ENCODE assay signal across 23 cellular contexts in the genomic region with DNA sequence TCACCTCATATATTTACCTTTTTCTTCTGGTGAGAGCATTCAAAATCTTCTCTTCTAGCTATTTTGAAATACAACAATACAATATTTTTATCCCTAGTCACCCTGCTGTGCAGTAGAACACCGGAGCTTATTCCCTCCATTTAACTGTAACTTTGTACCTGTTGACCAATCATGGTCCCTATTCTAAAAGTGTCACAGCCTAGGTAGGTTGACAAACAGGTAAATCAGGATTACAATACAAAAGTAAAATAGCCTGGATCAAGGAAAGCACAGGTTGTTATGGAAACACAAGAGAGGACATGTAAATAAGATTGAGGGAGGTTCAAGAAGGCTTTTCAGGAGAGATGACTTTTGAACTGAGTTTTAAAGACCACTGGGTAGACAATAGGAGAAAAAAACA.
A peak's percentile ranks its signal among the peaks of the same experiment; 100 is the strongest.
DNase-seq lines count a peak whose midpoint lies in the region; ATAC-seq and TF ChIP-seq lines count a peak whose summit lies in the region.
"Had no signal": no experiment of that assay in that cellular context is flagged by ENCODE, and none has a peak within 500 bp of the region (broad histone marks: within the 10 kb centered on the region; RNA-seq: fewer than 3 reads in every experiment).

No MANE protein-coding gene starts in this region.

- H3K4me3 Mint-ChIP-seq in type B pancreatic cell (peak overlapping the region; percentile 62), Calu3 (ENCODE audit: low read depth, unreplicated experiment) (no peak overlapping the region)
- no peak overlapping the region for H3K4me3 Mint-ChIP-seq in stimulated activated effector memory CD8-positive, alpha-beta T cell treated with anti-CD3 and anti-CD28 coated beads, Interleukin-12 subunit alpha, Interleukin-12 subunit beta, amount 100 ng/mL, for 72 hours
- H3K4me3 Mint-ChIP-seq: CD4-positive, CD25-positive, alpha-beta regulatory T cell had no signal

- intact Hi-C loops in PC-3 (cut with micrococcal nuclease): loop anchor here (5.0 kb wide), 1 partner anchor 173 kb away; no protein-coding TSS in a partner anchor
- intact Hi-C loops in Calu3 (cut with micrococcal nuclease; ENCODE audit: unreplicated experiment): no loop called here

- DNase-seq in NCI-H1417 treated with DMSO at 0.1 percent for 48 hours (lab: John Stamatoyannopoulos, UW) (peak; percentile 12), PC-3 (peak; percentile 10), left kidney (ENCODE audit: low read depth, low spot score) (peak; percentile 38), type B pancreatic cell (ENCODE audit: extremely low spot score, unreplicated experiment) (no peak), Calu3 (no peak), NCI-H226 (no peak)
- DNase-seq in stimulated activated effector memory CD8-positive, alpha-beta T cell treated with anti-CD3 and anti-CD28 coated beads, Interleukin-12 subunit alpha, Interleukin-12 subunit beta, amount 100 ng/mL, for 72 hours (ENCODE audit: low spot score in 2 of 2): no peak
- DNase-seq: CD4-positive, CD25-positive, alpha-beta regulatory T cell; COR-L47; EL; GF-D8; MV-4-11; NCI-H1105 treated with DMSO at 0.1 percent for 48 hours; NCI-H1694; NCI-H2081; NCI-H446 treated with DMSO at 0.1 percent for 48 hours; NCI-H82; RPMI8226; SHP77 treated with DMSO at 0.1 percent for 48 hours; SW 1271 had no signal

- CTCF ChIA-PET in PC-3 (lab: Charles Lee): no interaction called here
- CTCF ChIA-PET in Calu3 (lab: Charles Lee): no interaction called here

- H3K27me3 Mint-ChIP-seq in type B pancreatic cell (no peaks in the 10 kb centered on the region), Calu3 (ENCODE audit: unreplicated experiment) (no peaks in the 10 kb centered on the region)
- H3K27me3 Mint-ChIP-seq: CD4-positive, CD25-positive, alpha-beta regulatory T cell had no signal

- no peaks in the 10 kb centered on the region for H4K20me1 ChIP-seq in PC-3 (ENCODE audit: low read length)

- no peak overlapping the region for H3K4me3 ChIP-seq in PC-3 (ENCODE audit: low read length)
- H3K4me3 ChIP-seq: PC-9, SK-N-MC had no signal

- H3K4me1 Mint-ChIP-seq in type B pancreatic cell (ENCODE audit: unreplicated experiment) (peaks cover 4% of the 10 kb centered on the region), Calu3 (ENCODE audit: low read depth, unreplicated experiment) (no peaks in the 10 kb centered on the region)
- H3K4me1 Mint-ChIP-seq in stimulated activated effector memory CD8-positive, alpha-beta T cell treated with anti-CD3 and anti-CD28 coated beads, Interleukin-12 subunit alpha, Interleukin-12 subunit beta, amount 100 ng/mL, for 72 hours: no peaks in the 10 kb centered on the region
- H3K4me1 Mint-ChIP-seq: CD4-positive, CD25-positive, alpha-beta regulatory T cell had no signal

- H3K9me3 Mint-ChIP-seq in type B pancreatic cell (peaks cover 11% of the 10 kb centered on the region), Calu3 (ENCODE audit: low read depth, unreplicated experiment) (peaks cover 5% of the 10 kb centered on the region)
- H3K9me3 Mint-ChIP-seq in stimulated activated effector memory CD8-positive, alpha-beta T cell treated with anti-CD3 and anti-CD28 coated beads, Interleukin-12 subunit alpha, Interleukin-12 subunit beta, amount 100 ng/mL, for 72 hours: peaks cover 13% of the 10 kb centered on the region

- H3K27ac Mint-ChIP-seq in type B pancreatic cell: peak overlapping the region; percentile 84
- no peak overlapping the region for H3K27ac Mint-ChIP-seq in stimulated activated effector memory CD8-positive, alpha-beta T cell treated with anti-CD3 and anti-CD28 coated beads, Interleukin-12 subunit alpha, Interleukin-12 subunit beta, amount 100 ng/mL, for 72 hours
- no peak overlapping the region for H3K27ac Mint-ChIP-seq in Calu3 (ENCODE audit: unreplicated experiment)
- H3K27ac Mint-ChIP-seq: CD4-positive, CD25-positive, alpha-beta regulatory T cell had no signal

- POLR2A ChIA-PET in PC-3 (lab: Charles Lee; ENCODE audit: unreplicated experiment): no interaction called here

- H3K4me2 ChIP-seq in PC-3 (ENCODE audit: low read length): no peak overlapping the region
- H3K4me2 ChIP-seq: PC-9 had no signal

- H3F3A ChIP-seq in PC-3 (ENCODE audit: low read length, unreplicated experiment): no peaks in the 10 kb centered on the region

- no peaks in the 10 kb centered on the region for H3K27me3 ChIP-seq in PC-3 (ENCODE audit: low read length)

- H3K79me2 ChIP-seq in PC-3 (ENCODE audit: low read length): no peaks in the 10 kb centered on the region

- no peaks in the 10 kb centered on the region for H3K36me3 ChIP-seq in PC-3 (ENCODE audit: low read depth, low read length)

- H3K27ac ChIP-seq in PC-3 (ENCODE audit: low read length): no peak overlapping the region
- H3K27ac ChIP-seq: PC-9, SK-N-MC had no signal

- no peak overlapping the region for H2AFZ ChIP-seq in PC-3 (ENCODE audit: low read length)
- H2AFZ ChIP-seq: PC-9 had no signal

- peaks cover 8% of the 10 kb centered on the region; the same call in 1 of the 2 replicates for H3K4me1 ChIP-seq in PC-3 (ENCODE audit: insufficient read depth, low read length)

- BruUV-seq in PC-3 (replicated peaks; lab: Mats Ljungman, UMichigan) (no TSS peak), Calu3 (replicated peaks; lab: Mats Ljungman, UMichigan) (no TSS peak)

- no peaks in the 10 kb centered on the region for H3K9me2 ChIP-seq in PC-3 (replicated peaks; ENCODE audit: low read length)

- ATAC-seq in PC-3: no peak
- no peak for ATAC-seq in stimulated activated effector memory CD8-positive, alpha-beta T cell treated with anti-CD3 and anti-CD28 coated beads, Interleukin-12 subunit alpha, Interleukin-12 subunit beta, amount 100 ng/mL, for 72 hours
- ATAC-seq: HCT116 had no signal

- no peak overlapping the region for H3K9ac ChIP-seq in PC-3 (ENCODE audit: low read length)

- no peaks in the 10 kb centered on the region for H3K9me3 ChIP-seq in PC-3 (ENCODE audit: low read length)

- no peaks in the 10 kb centered on the region for H3K36me3 Mint-ChIP-seq in type B pancreatic cell
- H3K36me3 Mint-ChIP-seq in stimulated activated effector memory CD8-positive, alpha-beta T cell treated with anti-CD3 and anti-CD28 coated beads, Interleukin-12 subunit alpha, Interleukin-12 subunit beta, amount 100 ng/mL, for 72 hours: no peaks in the 10 kb centered on the region
- H3K36me3 Mint-ChIP-seq in Calu3 (ENCODE audit: insufficient read depth, unreplicated experiment): no peaks in the 10 kb centered on the region
- H3K36me3 Mint-ChIP-seq: CD4-positive, CD25-positive, alpha-beta regulatory T cell had no signal

- TF ChIP-seq CTCF in PC-3 (conservative IDR thresholded peaks at IDR 0.05; ENCODE audit: low read depth, low read length) (no peak), type B pancreatic cell (conservative IDR thresholded peaks at IDR 0.05) (no peak), Calu3 (IDR thresholded peaks at IDR 0.05; ENCODE audit: unreplicated experiment) (no peak)

Comparison
In these comparisons a context has a peak if more than half of its experiments do, and no peak if none do; other contexts are left out.
1. DNase-seq: peak in NCI-H1417 treated with DMSO at 0.1 percent for 48 hours (single experiment), PC-3 (single experiment) and left kidney (single experiment); none in type B pancreatic cell (single experiment), stimulated activated effector memory CD8-positive, alpha-beta T cell treated with anti-CD3 and anti-CD28 coated beads, Interleukin-12 subunit alpha, Interleukin-12 subunit beta, amount 100 ng/mL, for 72 hours (0 of 2), Calu3 (single experiment) and NCI-H226 (single experiment).